Comparison of ENCODE assay signal across 12 cellular contexts in the genomic region with DNA sequence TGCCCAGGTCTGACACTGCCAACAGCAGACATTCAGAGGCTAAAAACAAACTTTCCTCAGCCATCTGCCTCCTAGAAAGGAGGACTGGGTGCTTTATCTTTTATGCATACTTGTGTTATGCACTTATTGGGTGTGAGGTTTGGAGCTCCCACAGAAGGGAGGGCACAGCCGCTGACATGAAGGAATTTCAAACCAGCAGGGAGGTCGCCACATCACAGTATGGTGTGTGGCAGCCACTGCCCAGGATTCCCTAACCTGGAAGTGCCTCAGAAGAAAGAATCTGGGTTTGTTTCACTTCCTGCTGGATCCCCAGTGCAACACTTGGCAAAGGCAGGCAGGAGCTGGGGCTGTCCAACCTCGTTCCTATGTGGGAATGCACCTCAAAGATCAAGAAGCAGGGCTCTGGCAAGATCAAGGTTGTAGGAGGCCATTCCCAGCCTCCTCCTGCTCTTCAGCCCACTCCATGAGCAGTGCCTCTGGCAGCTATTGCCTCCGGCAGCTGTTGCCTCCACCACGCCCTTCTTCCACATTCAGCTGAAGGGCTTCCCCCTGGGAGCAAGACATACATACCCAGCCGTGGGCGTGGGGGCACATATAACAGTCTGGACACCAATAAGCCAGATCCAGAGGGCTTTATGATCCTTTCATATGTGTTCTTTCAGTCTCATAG.
"Had no signal": no experiment of that assay in that cellular context is flagged by ENCODE, and none has a peak within 500 bp of the region (broad histone marks: within the 10 kb centered on the region; RNA-seq: fewer than 3 reads in every experiment).

No MANE protein-coding gene starts in this region.

- H3K9me3 ChIP-seq: breast epithelium, heart right ventricle, left lung, pancreas had no signal

- H3K27me3 ChIP-seq: heart right ventricle, left lung, pancreas had no signal

- ATAC-seq: left lung, pancreas had no signal

- DNase-seq: activated CD4-positive, alpha-beta T cell treated with anti-CD3 and anti-CD28 coated beads, Interleukin-2, amount 10 ng/mL, durations not matched to agents 7 days and 5 days; activated CD4-positive, CD25-positive, alpha-beta regulatory T cell; activated effector memory CD4-positive, alpha-beta T cell treated with Interleukin-2 at 50 U/mL for 16 hours; activated T-cell treated with anti-CD3 and anti-CD28 coated beads, Interleukin-2, amount 50 U/mL, for 1 hour; amniotic stem cell; heart right ventricle; left lung; pancreas; stimulated activated CD4-positive, alpha-beta T cell treated with anti-CD3 and anti-CD28 coated beads, Interleukin-15, amount 100 ng/mL, for 24 hours; stimulated activated CD4-positive, alpha-beta T cell treated with anti-CD3 and anti-CD28 coated beads, Interleukin-4, amount 100 ng/mL, for 24 hours; T-helper 2 cell had no signal

- H3K36me3 ChIP-seq: breast epithelium, heart right ventricle, left lung, pancreas had no signal

- H3K4me1 ChIP-seq: breast epithelium, heart right ventricle, left lung, pancreas had no signal

- H3K27ac ChIP-seq: breast epithelium, heart right ventricle, left lung, pancreas had no signal

- H3K4me3 ChIP-seq: breast epithelium, heart right ventricle, left lung, pancreas had no signal
